9 cellular contexts compared by ENCODE assay signal in the genomic region with DNA sequence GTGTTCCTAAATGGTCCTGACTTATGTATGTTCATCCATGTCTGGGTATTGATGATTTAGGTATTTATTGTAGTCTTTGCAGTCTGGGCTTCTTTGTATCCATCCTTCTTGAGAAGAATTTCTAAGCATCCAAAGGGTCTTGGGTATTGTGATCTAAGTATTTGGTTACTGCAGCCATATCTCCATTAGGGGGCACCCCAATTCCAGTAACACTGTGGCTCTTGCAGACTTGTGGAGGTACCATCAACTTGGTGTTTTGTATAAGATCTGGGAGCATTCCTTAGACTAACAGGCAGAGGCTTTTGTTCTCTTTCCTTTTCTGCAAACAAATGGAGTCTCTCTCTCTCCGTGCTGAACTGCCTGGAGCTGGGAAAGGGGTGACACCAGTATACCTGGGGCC.
DNase-seq lines count a peak whose midpoint lies in the region; ATAC-seq and TF ChIP-seq lines count a peak whose summit lies in the region.
"Had no signal": no experiment of that assay in that cellular context is flagged by ENCODE, and none has a peak within 500 bp of the region (broad histone marks: within the 10 kb centered on the region; RNA-seq: fewer than 3 reads in every experiment).

No MANE protein-coding gene starts in this region.

- H3K36me3 ChIP-seq in left ventricle myocardium inferior (no peaks in the 10 kb centered on the region), right atrium auricular region (no peaks in the 10 kb centered on the region)

- peak; percentile 38 for TF ChIP-seq CTCF in left ventricle myocardium inferior (IDR thresholded peaks at IDR 0.05; ENCODE audit: borderline replicate concordance)
- TF ChIP-seq CTCF in right atrium auricular region (IDR thresholded peaks at IDR 0.05), result peak in 1 of 2 donors; percentile 39
- peak; percentile 23 for TF ChIP-seq CTCF in NB4 (IDR thresholded peaks at IDR 0.05; ENCODE audit: low read depth, low read length)

- no peak for TF ChIP-seq POLR2A in NB4 (IDR thresholded peaks at IDR 0.05; ENCODE audit: extremely low read depth, insufficient read length)

- DNase-seq in left ventricle myocardium inferior (no peak), right atrium auricular region (ENCODE audit: low spot score) (no peak), NB4 (ENCODE audit: low read depth) (peak; percentile 59), cerebellar cortex (ENCODE audit: low spot score) (peak; percentile 18), NCI-H1048 (lab: John Stamatoyannopoulos, UW) (no peak), GDM1 (lab: John Stamatoyannopoulos, UW) (no peak), SHP77 treated with DMSO at 0.1 percent for 48 hours (lab: John Stamatoyannopoulos, UW) (no peak)
- peak; percentile 6 for DNase-seq in stimulated activated naive CD8-positive, alpha-beta T cell treated with anti-CD3 and anti-CD28 coated beads, Interleukin-15, Interleukin-2, amounts not matched to agents 100 U/mL and 50 U/mL, for 24 hours

- no peaks in the 10 kb centered on the region for H3K27me3 ChIP-seq in left ventricle myocardium inferior (ENCODE audit: low read depth)
- no peaks in the 10 kb centered on the region for H3K27me3 ChIP-seq in right atrium auricular region

- H3K27ac ChIP-seq in left ventricle myocardium inferior (replicated peaks) (no peak overlapping the region), right atrium auricular region (no peak overlapping the region)

- H3K4me3 ChIP-seq in left ventricle myocardium inferior (no peak overlapping the region), right atrium auricular region (no peak overlapping the region), NB4 (ENCODE audit: low read depth, low read length) (no peak overlapping the region)
- H3K4me3 ChIP-seq: mucosa of descending colon had no signal

- intact Hi-C loops in left ventricle myocardium inferior (cut with micrococcal nuclease), result no loop called here

- H3K4me1 ChIP-seq in left ventricle myocardium inferior, result no peaks in the 10 kb centered on the region
- no peaks in the 10 kb centered on the region for H3K4me1 ChIP-seq in right atrium auricular region

- H3K9me3 ChIP-seq in left ventricle myocardium inferior (replicated peaks) (peaks cover 18% of the 10 kb centered on the region), right atrium auricular region (peaks cover 3 to 21% of the 10 kb centered on the region in 2 donors)

- ATAC-seq in stimulated activated naive CD8-positive, alpha-beta T cell treated with anti-CD3 and anti-CD28 coated beads, Interleukin-15, Interleukin-2, amounts not matched to agents 100 U/mL and 50 U/mL, for 24 hours, result no peak
- ATAC-seq: mucosa of descending colon had no signal

Comparison
In these comparisons a context has a peak if more than half of its experiments do, and no peak if none do; other contexts are left out.
1. DNase-seq: peak in NB4 (single experiment), cerebellar cortex (single experiment) and stimulated activated naive CD8-positive, alpha-beta T cell treated with anti-CD3 and anti-CD28 coated beads, Interleukin-15, Interleukin-2, amounts not matched to agents 100 U/mL and 50 U/mL, for 24 hours (single experiment); none in left ventricle myocardium inferior (single experiment), right atrium auricular region (single experiment), NCI-H1048 (single experiment), GDM1 (single experiment) and SHP77 treated with DMSO at 0.1 percent for 48 hours (single experiment).